In the genomic region with DNA sequence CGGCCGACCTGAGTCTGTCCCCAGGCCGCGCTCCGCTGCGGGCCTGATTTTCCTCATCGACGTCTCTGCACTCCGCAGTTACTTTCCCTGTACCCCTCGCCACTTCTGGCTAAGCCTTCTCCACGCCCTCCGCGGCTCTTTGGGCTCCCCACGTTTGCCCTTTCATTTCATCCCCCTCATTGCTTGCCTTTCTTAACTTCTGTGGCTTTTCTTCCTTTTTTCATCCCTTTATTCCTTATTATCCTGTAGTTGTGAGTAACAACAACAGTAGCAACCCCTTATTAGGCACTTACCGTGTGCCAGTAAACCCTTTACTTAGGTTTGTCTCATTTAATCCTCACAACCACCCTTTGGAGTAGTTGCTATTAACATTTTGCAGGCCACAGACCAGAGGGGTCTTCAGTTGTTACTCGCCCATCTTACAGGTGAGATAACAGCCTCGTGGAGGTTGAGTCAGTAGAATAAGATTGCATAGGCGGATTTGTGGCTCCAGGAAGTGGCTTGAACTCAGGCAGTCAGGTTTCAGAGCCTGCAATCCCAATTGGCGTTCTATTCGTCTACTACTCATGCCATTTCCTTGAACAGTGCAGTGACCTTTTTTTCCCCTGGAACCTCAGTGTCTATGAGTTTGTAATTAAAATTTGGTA, we compare ENCODE assay signal across 8 cellular contexts. TPM values are rescaled to one million over a fixed set of nuclear protein-coding genes. Genes with fewer than 3 reads are reported as not detected.
DNase-seq lines count a peak whose midpoint lies in the region; ATAC-seq and TF ChIP-seq lines count a peak whose summit lies in the region.

No MANE protein-coding gene starts in this region.

- H3K4me3 ChIP-seq in Jurkat, Clone E6-1 (ENCODE audit: low read length): peak overlapping the region; percentile 93
- H3K4me3 ChIP-seq in fibroblast of mammary gland (ENCODE audit: control insufficient read depth, low read depth, low read length) (peak overlapping the region; percentile 97), psoas muscle (peak overlapping the region; percentile 96)

- WGBS in psoas muscle, 3 donors: 1% methylated on average over 18 to 20 of the region's 20 CpGs

- TF ChIP-seq CTCF in fibroblast of mammary gland (conservative IDR thresholded peaks at IDR 0.05; ENCODE audit: control insufficient read depth, insufficient read depth, low read depth, low read length) (no peak), psoas muscle (IDR thresholded peaks at IDR 0.05) (no peak)

- DNase-seq in GF-D8 (lab: John Stamatoyannopoulos, UW) (peak; percentile 51), fibroblast of mammary gland (ENCODE audit: low read depth) (peak; percentile 64), psoas muscle (no peak), GOT3 (lab: John Stamatoyannopoulos, UW) (no peak), retina (no peak)
- DNase-seq in Jurkat, Clone E6-1 (ENCODE audit: low read depth, low spot score): peak; percentile 58
- peak; percentile 17 to 26 for DNase-seq in activated CD4-positive, alpha-beta T cell treated with anti-CD3 and anti-CD28 coated beads, Interleukin-2, amount 50 U/mL, for 4 hours

- intact Hi-C loops in psoas muscle (cut with DNase I): no loop called here

- peaks cover 4% of the 10 kb centered on the region for H3K9me3 ChIP-seq in psoas muscle

- H3K27ac ChIP-seq in psoas muscle: peak overlapping the region; percentile 91

- peaks cover 32% of the 10 kb centered on the region for H3K4me1 ChIP-seq in psoas muscle

- H3K36me3 ChIP-seq in psoas muscle (ENCODE audit: insufficient read depth in 1 of 2, low read depth in 1 of 2): no peaks in the 10 kb centered on the region

- H3K27me3 ChIP-seq in psoas muscle (ENCODE audit: insufficient read depth in 3 of 3, low read length in 2 of 3): no peaks in the 10 kb centered on the region

- ATAC-seq in GM21528 (IDR thresholded peaks at IDR 0.05; ENCODE audit: low FRiP score, unreplicated experiment) (peak; percentile 40), psoas muscle (peak in 1 of 4 donors; percentile 39)

RNA-seq across cellular contexts. Expression of gene TCERG1, which starts 0.7 kb away (rescaled TPM):
- 104 TPM for polyA plus RNA-seq in Jurkat, Clone E6-1 (2012; ENCODE audit: insufficient read depth, insufficient read length)
- 10 to 100 TPM; 20.9 to 44.3 (median 44.0) TPM for total RNA-seq in psoas muscle
- 10 to 100 TPM; 18.4 to 30.5 (median 23.5) TPM for polyA plus RNA-seq in psoas muscle

Comparison
In these comparisons a context has a peak if more than half of its experiments do, and no peak if none do; other contexts are left out.
1. DNase-seq: peak in GF-D8 (single experiment), Jurkat, Clone E6-1 (single experiment), activated CD4-positive, alpha-beta T cell treated with anti-CD3 and anti-CD28 coated beads, Interleukin-2, amount 50 U/mL, for 4 hours (2 of 2) and fibroblast of mammary gland (single experiment); none in psoas muscle (0 of 2), GOT3 (single experiment) and retina (single experiment).
2. Peak in every context shown above with its lines, with median percentiles within 50 percentile points of each other: H3K4me3 ChIP-seq.